ENCODE assay signal across 15 cellular contexts in the genomic region with DNA sequence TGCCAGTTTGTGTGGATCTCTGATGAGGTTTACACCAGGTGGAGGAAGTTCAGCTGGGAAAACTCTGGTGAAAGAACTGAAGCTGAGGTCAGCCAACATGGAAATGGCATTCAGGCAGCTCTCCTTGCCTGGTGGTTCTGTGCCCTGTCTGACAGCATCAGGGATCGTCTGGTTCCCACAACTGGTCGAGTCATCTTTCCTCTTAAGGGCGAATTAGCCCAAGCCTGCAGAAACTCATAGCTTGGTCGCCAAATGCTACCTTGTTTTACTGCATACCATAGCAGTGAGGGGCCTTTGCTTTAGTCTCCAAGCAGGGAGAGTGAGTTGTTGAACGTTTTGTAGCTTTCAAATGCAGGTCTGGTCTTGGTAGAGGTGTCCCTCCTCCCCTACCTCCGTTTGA.
DNase-seq lines count a peak whose midpoint lies in the region; ATAC-seq and TF ChIP-seq lines count a peak whose summit lies in the region.
"Had no signal": no experiment of that assay in that cellular context is flagged by ENCODE, and none has a peak within 500 bp of the region (broad histone marks: within the 10 kb centered on the region; RNA-seq: fewer than 3 reads in every experiment).

No MANE protein-coding gene starts in this region.

- no peaks in the 10 kb centered on the region for H3K9me3 ChIP-seq in NT2/D1 (ENCODE audit: insufficient read depth, low read length)
- H3K9me3 ChIP-seq: left ventricle myocardium inferior had no signal

- in situ Hi-C loops in KBM-7 (cut with MboI; ENCODE audit: low pct_unique_long_range_greater_than_20kb, low sequenced_read_pairs), result no loop called here

- H3K4me3 ChIP-seq in GM12864 (ENCODE audit: low read depth, low read length), result peak overlapping the region; percentile 33
- no peak overlapping the region for H3K4me3 ChIP-seq in NT2/D1 (ENCODE audit: insufficient read length, low read depth)
- no peak overlapping the region for H3K4me3 ChIP-seq in epithelial cell of esophagus (ENCODE audit: low read length)
- H3K4me3 ChIP-seq: left ventricle myocardium inferior had no signal

- peaks cover 10% of the 10 kb centered on the region for H3K4me1 ChIP-seq in NT2/D1 (ENCODE audit: insufficient read depth, insufficient read length)
- H3K4me1 ChIP-seq: left ventricle myocardium inferior had no signal

- peaks cover 4% of the 10 kb centered on the region for H3K27me3 ChIP-seq in NT2/D1 (ENCODE audit: insufficient read depth, insufficient read length)

- ATAC-seq in GM21723 (IDR thresholded peaks at IDR 0.05; ENCODE audit: unreplicated experiment), result no peak
- ATAC-seq: activated naive CD4-positive, alpha-beta T cell treated with anti-CD3 and anti-CD28 coated beads, Interleukin-2, amount 50 U/mL, for 72 hours; stimulated activated effector memory CD8-positive, alpha-beta T cell treated with anti-CD3 and anti-CD28 coated beads, Interleukin-12 subunit alpha, Interleukin-12 subunit beta, amount 100 ng/mL, for 72 hours had no signal

- TF ChIP-seq CTCF in GM12864 (IDR thresholded peaks at IDR 0.05; ENCODE audit: low read depth, low read length, missing control alignments) (no peak), epithelial cell of esophagus (IDR thresholded peaks at IDR 0.05; ENCODE audit: insufficient read depth, low read depth, low read length, missing control alignments) (no peak)

- H3K9ac ChIP-seq in NT2/D1 (ENCODE audit: insufficient read length, low read depth), result no peak overlapping the region
- H3K9ac ChIP-seq: KMS-11 had no signal

- DNase-seq in GM12864 (ENCODE audit: low read depth) (no peak), NT2/D1 (ENCODE audit: low read depth, low spot score) (peak; percentile 35), epithelial cell of esophagus (ENCODE audit: low read depth) (peak; percentile 87), non-pigmented ciliary epithelial cell (ENCODE audit: low read depth) (peak; percentile 18), CD1c-positive myeloid dendritic cell (ENCODE audit: extremely low spot score) (no peak), HUDEP-2 (lab: John Stamatoyannopoulos, UW; ENCODE audit: unreplicated experiment in 76 of 76) (no peak), KBM-7 (no peak)
- DNase-seq: cortex of kidney, foreskin fibroblast, left ventricle myocardium inferior, RPMI8226 had no signal

- peaks cover 2% of the 10 kb centered on the region for H3K36me3 ChIP-seq in NT2/D1 (ENCODE audit: insufficient read depth, insufficient read length, low read length)
- H3K36me3 ChIP-seq: left ventricle myocardium inferior had no signal

Comparison
In these comparisons a context has a peak if more than half of its experiments do, and no peak if none do; other contexts are left out.
1. DNase-seq: peak in NT2/D1 (single experiment), epithelial cell of esophagus (single experiment) and non-pigmented ciliary epithelial cell (single experiment); none in GM12864 (single experiment), CD1c-positive myeloid dendritic cell (single experiment), HUDEP-2 (0 of 76) and KBM-7 (single experiment).